ENCODE assay signal across 15 cellular contexts in the genomic region with DNA sequence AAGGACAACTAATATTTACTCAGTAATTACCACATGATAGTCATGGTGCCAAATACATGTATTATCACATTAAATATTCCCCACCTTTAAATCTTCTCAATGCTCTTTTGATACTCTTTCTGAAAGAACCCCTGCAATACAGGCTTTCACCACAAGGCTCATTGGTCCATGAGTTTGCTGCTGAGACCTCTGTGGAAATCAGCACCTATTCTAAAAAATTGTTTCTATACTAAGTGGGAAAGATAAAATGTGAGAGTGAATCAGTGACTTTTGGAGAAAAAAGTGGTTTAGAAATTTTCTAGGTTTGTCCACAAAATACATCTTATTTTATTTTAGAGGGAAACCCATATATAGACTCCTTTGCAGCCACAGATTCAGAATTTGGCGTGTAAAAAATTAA.
"Had no signal": no experiment of that assay in that cellular context is flagged by ENCODE, and none has a peak within 500 bp of the region (broad histone marks: within the 10 kb centered on the region; RNA-seq: fewer than 3 reads in every experiment).

No MANE protein-coding gene starts in this region.

- H3K9me3 Mint-ChIP-seq: activated naive CD8-positive, alpha-beta T cell treated with anti-CD3 and anti-CD28 coated beads for 36 hours; stimulated activated naive CD8-positive, alpha-beta T cell treated with anti-CD3 and anti-CD28 coated beads, Interleukin-15, amount 100 ng/mL, for 72 hours; T-helper 2 cell treated with Interferon-gamma antibody and Interleukin-4, amounts not matched to agents 5 μg/mL and 100 μg/mL, for 36 hours had no signal

- H3K27me3 Mint-ChIP-seq: activated naive CD8-positive, alpha-beta T cell treated with anti-CD3 and anti-CD28 coated beads for 36 hours; stimulated activated naive CD8-positive, alpha-beta T cell treated with anti-CD3 and anti-CD28 coated beads, Interleukin-15, amount 100 ng/mL, for 72 hours had no signal

- H3K4me3 Mint-ChIP-seq: activated naive CD8-positive, alpha-beta T cell treated with anti-CD3 and anti-CD28 coated beads for 36 hours; nephron; stimulated activated naive CD8-positive, alpha-beta T cell treated with anti-CD3 and anti-CD28 coated beads, Interleukin-15, amount 100 ng/mL, for 72 hours; T-helper 2 cell treated with Interferon-gamma antibody and Interleukin-4, amounts not matched to agents 5 μg/mL and 100 μg/mL, for 36 hours had no signal

- H3K27ac Mint-ChIP-seq: activated naive CD8-positive, alpha-beta T cell treated with anti-CD3 and anti-CD28 coated beads for 36 hours; nephron; stimulated activated naive CD8-positive, alpha-beta T cell treated with anti-CD3 and anti-CD28 coated beads, Interleukin-15, amount 100 ng/mL, for 72 hours; T-helper 2 cell treated with Interferon-gamma antibody and Interleukin-4, amounts not matched to agents 5 μg/mL and 100 μg/mL, for 36 hours had no signal

- H3K4me1 Mint-ChIP-seq: activated naive CD8-positive, alpha-beta T cell treated with anti-CD3 and anti-CD28 coated beads for 36 hours; nephron; stimulated activated naive CD8-positive, alpha-beta T cell treated with anti-CD3 and anti-CD28 coated beads, Interleukin-15, amount 100 ng/mL, for 72 hours had no signal

- H3K36me3 ChIP-seq: cardiac muscle cell, heart right ventricle had no signal

- ATAC-seq: heart right ventricle; left ventricle myocardium superior; stimulated activated naive CD8-positive, alpha-beta T cell treated with anti-CD3 and anti-CD28 coated beads, Interleukin-15, amount 100 ng/mL, for 72 hours had no signal

- H3K27ac ChIP-seq: cardiac muscle cell, heart right ventricle, testis had no signal

- FAIRE-seq: keratinocyte had no signal

- H3K27me3 ChIP-seq: cardiac muscle cell, testis had no signal

- H3K9me3 ChIP-seq: testis had no signal

- H3K4me1 ChIP-seq: heart right ventricle, testis had no signal

- H3K4me3 ChIP-seq: cardiac muscle cell, heart right ventricle, testis had no signal

- DNase-seq: activated gamma-delta T cell; activated naive CD8-positive, alpha-beta T cell treated with anti-CD3 and anti-CD28 coated beads for 36 hours; activated T-cell treated with anti-CD3 and anti-CD28 coated beads, Interleukin-2, amount 50 U/mL, for 1 hour; foreskin melanocyte; heart right ventricle; left ventricle myocardium superior; mesenchymal stem cell; stimulated activated CD4-positive, alpha-beta T cell treated with anti-CD3 and anti-CD28 coated beads, Interleukin-15, amount 100 ng/mL, for 24 hours; stimulated activated CD4-positive, alpha-beta T cell treated with anti-CD3 and anti-CD28 coated beads, Interleukin-4, amount 100 ng/mL, for 24 hours; stimulated activated naive CD8-positive, alpha-beta T cell treated with anti-CD3 and anti-CD28 coated beads, Interleukin-15, amount 100 ng/mL, for 72 hours; testis had no signal

- H3K36me3 Mint-ChIP-seq: activated naive CD8-positive, alpha-beta T cell treated with anti-CD3 and anti-CD28 coated beads for 36 hours had no signal
